In genomic region chr2:101988541-101988940, GRCh38 we compare ENCODE assay signal across 21 cellular contexts. TPM values are rescaled to one million over a fixed set of nuclear protein-coding genes. Genes with fewer than 3 reads are reported as not detected.
A peak's percentile ranks its signal among the peaks of the same experiment; 100 is the strongest.
DNase-seq lines count a peak whose midpoint lies in the region; ATAC-seq and TF ChIP-seq lines count a peak whose summit lies in the region.
"Had no signal": no experiment of that assay in that cellular context is flagged by ENCODE, and none has a peak within 500 bp of the region (broad histone marks: within the 10 kb centered on the region; RNA-seq: fewer than 3 reads in every experiment).

No MANE protein-coding gene starts in this region.

- POLR2A ChIA-PET in naive thymus-derived CD8-positive, alpha-beta T cell (lab: Charles Lee), result interaction anchor here (0.6 kb wide), 1 partner anchor 15 kb away, joined by 5 read pairs; no protein-coding TSS in a partner anchor

- peak overlapping the region; percentile 67 to 82 (median 76) for H3K27ac ChIP-seq in transverse colon
- H3K27ac ChIP-seq: C4-2B, HL-60 had no signal

- H3K9me3 ChIP-seq in transverse colon, result no peaks in the 10 kb centered on the region
- H3K9me3 ChIP-seq: BE2C had no signal

- in situ Hi-C loops in transverse colon (cut with MboI; ENCODE audit: low pct_ligation_motif_present in 1 of 4, low pct_unique_long_range_greater_than_20kb in 1 of 4, low sequenced_read_pairs in 3 of 4), result no loop called here

- H3K4me1 ChIP-seq in transverse colon, result peaks cover 3 to 60% (median 42%) of the 10 kb centered on the region in 4 donors
- H3K4me1 ChIP-seq: BE2C had no signal

- TF ChIP-seq EP300 in transverse colon (IDR thresholded peaks at IDR 0.05; ENCODE audit: low read depth), result no peak

- no peaks in the 10 kb centered on the region for H3K36me3 Mint-ChIP-seq in natural killer cell treated with Interleukin-12 subunit alpha and Interleukin-12 subunit beta and Interleukin-15 and Interleukin-18, amount 100 ng/mL, for 72 hours
- H3K36me3 Mint-ChIP-seq in natural killer cell, result no peaks in the 10 kb centered on the region
- H3K36me3 Mint-ChIP-seq in dendritic cell treated with granulocyte-macrophage colony-stimulating factor and Interleukin-4, amounts not matched to agents 40 ng/mL and 50 ng/mL, for 4 days (ENCODE audit: low read depth), result peaks cover 35% of the 10 kb centered on the region
- H3K36me3 Mint-ChIP-seq in naive thymus-derived CD8-positive, alpha-beta T cell, result no peaks in the 10 kb centered on the region

- 90 to 100% methylated on average over 3 to 7 of the region's 7 CpGs for WGBS in transverse colon (ENCODE audit: low coverage in 1 of 2), 2 donors

- no peaks in the 10 kb centered on the region for H3K9me3 Mint-ChIP-seq in natural killer cell treated with Interleukin-12 subunit alpha and Interleukin-12 subunit beta and Interleukin-15 and Interleukin-18, amount 100 ng/mL, for 72 hours
- H3K9me3 Mint-ChIP-seq in natural killer cell, result no peaks in the 10 kb centered on the region
- no peaks in the 10 kb centered on the region for H3K9me3 Mint-ChIP-seq in dendritic cell treated with granulocyte-macrophage colony-stimulating factor and Interleukin-4, amounts not matched to agents 40 ng/mL and 50 ng/mL, for 4 days
- peaks cover 0 to 4% (median 0%) of the 10 kb centered on the region in 9 donors for H3K9me3 Mint-ChIP-seq in naive thymus-derived CD8-positive, alpha-beta T cell
- H3K9me3 Mint-ChIP-seq: CD4-positive, alpha-beta T cell; HFFc6 had no signal

- H3K4me3 Mint-ChIP-seq in natural killer cell treated with Interleukin-12 subunit alpha and Interleukin-12 subunit beta and Interleukin-15 and Interleukin-18, amount 100 ng/mL, for 72 hours, result peak overlapping the region; percentile 40
- no peak overlapping the region for H3K4me3 Mint-ChIP-seq in natural killer cell
- no peak overlapping the region for H3K4me3 Mint-ChIP-seq in dendritic cell treated with granulocyte-macrophage colony-stimulating factor and Interleukin-4, amounts not matched to agents 40 ng/mL and 50 ng/mL, for 4 days
- H3K4me3 Mint-ChIP-seq in naive thymus-derived CD8-positive, alpha-beta T cell, result peak overlapping the region in 1 of 10 donors; percentile 85
- H3K4me3 Mint-ChIP-seq: CD4-positive, alpha-beta T cell; HFFc6 had no signal

- H3K27ac Mint-ChIP-seq in natural killer cell treated with Interleukin-12 subunit alpha and Interleukin-12 subunit beta and Interleukin-15 and Interleukin-18, amount 100 ng/mL, for 72 hours, result no peak overlapping the region
- peak overlapping the region in 1 of 2 donors; percentile 80 for H3K27ac Mint-ChIP-seq in natural killer cell
- peak overlapping the region; percentile 60 for H3K27ac Mint-ChIP-seq in dendritic cell treated with granulocyte-macrophage colony-stimulating factor and Interleukin-4, amounts not matched to agents 40 ng/mL and 50 ng/mL, for 4 days
- peak overlapping the region in 6 of 10 donors; percentile 25 to 98 (median 79) for H3K27ac Mint-ChIP-seq in naive thymus-derived CD8-positive, alpha-beta T cell
- H3K27ac Mint-ChIP-seq: CD4-positive, alpha-beta T cell; HFFc6 had no signal

- no peak for TF ChIP-seq CTCF in natural killer cell (IDR thresholded peaks at IDR 0.05)
- no peak for TF ChIP-seq CTCF in transverse colon (IDR thresholded peaks at IDR 0.05)

- peaks cover 48 to 62% of the 10 kb centered on the region in 2 donors for H3K27me3 Mint-ChIP-seq in natural killer cell treated with Interleukin-12 subunit alpha and Interleukin-12 subunit beta and Interleukin-15 and Interleukin-18, amount 100 ng/mL, for 72 hours
- peaks cover 58 to 71% of the 10 kb centered on the region in 2 donors for H3K27me3 Mint-ChIP-seq in natural killer cell (ENCODE audit: low read depth in 2 of 2)
- H3K27me3 Mint-ChIP-seq in dendritic cell treated with granulocyte-macrophage colony-stimulating factor and Interleukin-4, amounts not matched to agents 40 ng/mL and 50 ng/mL, for 4 days, result peaks cover 8% of the 10 kb centered on the region
- peaks cover 4 to 22% (median 12%) of the 10 kb centered on the region in 5 donors for H3K27me3 Mint-ChIP-seq in naive thymus-derived CD8-positive, alpha-beta T cell
- H3K27me3 Mint-ChIP-seq: CD4-positive, alpha-beta T cell had no signal

- no peaks in the 10 kb centered on the region for H3K27me3 ChIP-seq in transverse colon
- H3K27me3 ChIP-seq: BE2C had no signal

- no peak for ATAC-seq in natural killer cell treated with Interleukin-12 subunit alpha and Interleukin-12 subunit beta and Interleukin-15 and Interleukin-18, amount 100 ng/mL, for 72 hours
- ATAC-seq in natural killer cell, result no peak
- no peak for ATAC-seq in naive thymus-derived CD8-positive, alpha-beta T cell
- ATAC-seq: HCT116 had no signal

- intact Hi-C loops in natural killer cell (cut with micrococcal nuclease) (loop anchor here (5.0 kb wide), 2 partner anchors 369 to 429 kb away; partner anchors contain the start of gene IL18R1), transverse colon (cut with DNase I; ENCODE audit: low total_unique reads) (loop anchor here (10.0 kb wide), 1 partner anchor 104 kb away; no protein-coding TSS in a partner anchor)
- intact Hi-C loops in dendritic cell treated with granulocyte-macrophage colony-stimulating factor and Interleukin-4, amounts not matched to agents 40 ng/mL and 50 ng/mL, for 4 days (cut with micrococcal nuclease), result no loop called here

- peaks cover 54 to 57% of the 10 kb centered on the region in 2 donors for H3K4me1 Mint-ChIP-seq in natural killer cell treated with Interleukin-12 subunit alpha and Interleukin-12 subunit beta and Interleukin-15 and Interleukin-18, amount 100 ng/mL, for 72 hours (ENCODE audit: low read depth in 2 of 2)
- H3K4me1 Mint-ChIP-seq in natural killer cell, result peaks cover 64 to 74% of the 10 kb centered on the region in 2 donors
- H3K4me1 Mint-ChIP-seq in dendritic cell treated with granulocyte-macrophage colony-stimulating factor and Interleukin-4, amounts not matched to agents 40 ng/mL and 50 ng/mL, for 4 days (ENCODE audit: low read depth), result peaks cover 68% of the 10 kb centered on the region
- H3K4me1 Mint-ChIP-seq in naive thymus-derived CD8-positive, alpha-beta T cell, result peaks cover 34 to 56% (median 51%) of the 10 kb centered on the region in 4 donors

- TF ChIP-seq POLR2A in transverse colon (IDR thresholded peaks at IDR 0.05), result no peak

- peak overlapping the region in 2 of 4 donors; percentile 7 to 16 for H3K4me3 ChIP-seq in transverse colon

- no peak for DNase-seq in natural killer cell treated with Interleukin-12 subunit alpha and Interleukin-12 subunit beta and Interleukin-15 and Interleukin-18, amount 100 ng/mL, for 72 hours (ENCODE audit: low spot score)
- DNase-seq in natural killer cell, result no peak
- no peak for DNase-seq in naive thymus-derived CD8-positive, alpha-beta T cell
- DNase-seq in transverse colon, result no peak
- no peak for DNase-seq in stimulated activated CD4-positive, alpha-beta T cell treated with anti-CD3 and anti-CD28 coated beads, Interleukin-2, amount 100 ng/mL, for 24 hours
- no peak for DNase-seq in inferior parietal cortex (ENCODE audit: extremely low spot score)
- no peak for DNase-seq in dermis blood vessel endothelial cell
- DNase-seq: ACHN; BE2C; CD4-positive, alpha-beta T cell; DMS153; DMS79; GDM1; GOT3; HFFc6; IMR-90 had no signal

- no peaks in the 10 kb centered on the region for H3K36me3 ChIP-seq in transverse colon
- H3K36me3 ChIP-seq: BE2C had no signal

RNA-seq across cellular contexts. Expression of gene IL1R2, which starts 3.2 kb away (rescaled TPM):
- total RNA-seq in natural killer cell treated with Interleukin-12 subunit alpha and Interleukin-12 subunit beta and Interleukin-15 and Interleukin-18, amount 100 ng/mL, for 72 hours, result not detected
- total RNA-seq in natural killer cell (1 to 10 TPM in 1 of 3 donors, under 1 TPM in 1, not detected in 1; 0.66 to 5.7 TPM), transverse colon (10 to 100 TPM in 3 of 4 donors, 1 to 10 TPM in 1; 7.1 to 52.4 (median 29.9) TPM), dermis blood vessel endothelial cell (0.28 and 0.34 TPM in 2 replicates)
- total RNA-seq in naive thymus-derived CD8-positive, alpha-beta T cell, result not detected
- not detected for polyA plus RNA-seq in naive thymus-derived CD8-positive, alpha-beta T cell
- total RNA-seq: Daoy, IMR-90 had no signal
- polyA plus RNA-seq: IMR-90 had no signal

Comparison
In these comparisons a context has a peak if more than half of its experiments do, and no peak if none do; other contexts are left out.
1. H3K27ac Mint-ChIP-seq: peak in dendritic cell treated with granulocyte-macrophage colony-stimulating factor and Interleukin-4, amounts not matched to agents 40 ng/mL and 50 ng/mL, for 4 days (single experiment) and naive thymus-derived CD8-positive, alpha-beta T cell (6 of 10); none in natural killer cell treated with Interleukin-12 subunit alpha and Interleukin-12 subunit beta and Interleukin-15 and Interleukin-18, amount 100 ng/mL, for 72 hours (0 of 2).